ENCODE assay signal across 8 cellular contexts in the genomic region with DNA sequence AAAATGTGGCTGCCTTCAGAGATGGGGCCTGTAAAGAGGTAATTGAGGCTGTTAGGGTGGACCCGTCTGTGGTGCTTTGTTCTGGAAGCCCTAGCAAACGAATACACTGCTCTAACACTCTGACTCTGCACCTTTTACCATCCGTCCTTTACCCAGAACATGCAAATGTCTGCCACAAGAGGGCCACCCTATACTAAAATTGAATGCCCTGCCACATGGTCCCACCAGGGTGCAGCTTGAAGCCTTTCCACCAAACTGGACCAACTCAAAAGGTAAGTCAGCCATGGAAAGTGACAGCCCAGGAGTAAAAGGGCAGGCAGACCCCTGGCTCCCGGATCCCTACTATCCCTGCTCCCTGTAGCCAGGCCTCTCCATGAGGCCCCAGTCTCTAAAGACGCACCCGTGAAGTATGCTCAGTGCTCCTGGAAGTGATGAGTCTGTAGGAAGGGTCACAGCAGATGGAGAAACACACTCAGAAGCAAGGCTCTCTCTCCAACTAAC. TPM values are rescaled to one million over a fixed set of nuclear protein-coding genes. Genes with fewer than 3 reads are reported as not detected.
A peak's percentile ranks its signal among the peaks of the same experiment; 100 is the strongest.
DNase-seq lines count a peak whose midpoint lies in the region; ATAC-seq lines count a peak whose summit lies in the region.

No MANE protein-coding gene starts in this region.

- H3K27me3 ChIP-seq in mesenchymal stem cell (ENCODE audit: control insufficient read depth in 1 of 2, insufficient read depth in 1 of 2, low read length in 2 of 2), result no peaks in the 10 kb centered on the region

- H3K4me3 ChIP-seq in mesenchymal stem cell (ENCODE audit: insufficient read depth in 1 of 2, low read depth in 1 of 2, low read length in 2 of 2), result no peak overlapping the region

- H2BK5ac ChIP-seq in mesenchymal stem cell (ENCODE audit: low read depth, low read length, poor library complexity, severe bottlenecking), result no peak overlapping the region

- H3K18ac ChIP-seq in mesenchymal stem cell (ENCODE audit: low read depth in 1 of 2, low read length in 2 of 2), result no peak overlapping the region

- DNase-seq in CD1c-positive myeloid dendritic cell (ENCODE audit: extremely low spot score) (peak; percentile 78), NCI-H69 (lab: John Stamatoyannopoulos, UW) (peak; percentile 85), dermis microvascular lymphatic vessel endothelial cell (ENCODE audit: low read depth in 2 of 2) (peak; percentile 78 to 86), mesenchymal stem cell (peak; percentile 86)
- peak; percentile 29 to 64 for DNase-seq in activated CD4-positive, alpha-beta T cell treated with anti-CD3 and anti-CD28 coated beads, Interleukin-2, amount 50 U/mL, for 24 hours (ENCODE audit: low read depth in 1 of 2, low spot score in 1 of 2)
- DNase-seq in stimulated activated CD8-positive, alpha-beta memory T cell treated with anti-CD3 and anti-CD28 coated beads, Interleukin-4, amount 100 ng/mL, for 1 hour (ENCODE audit: low read depth in 2 of 2, low spot score in 1 of 2), result peak; percentile 19 to 27

- no peak overlapping the region for H3K4me2 ChIP-seq in mesenchymal stem cell (ENCODE audit: low read length, poor library complexity, severe bottlenecking)

- peak overlapping the region; percentile 86 for H2AFZ ChIP-seq in mesenchymal stem cell (ENCODE audit: low read depth, low read length)

- no peaks in the 10 kb centered on the region for H3K36me3 ChIP-seq in mesenchymal stem cell (ENCODE audit: control insufficient read depth in 1 of 2, insufficient read depth in 2 of 2, low read depth in 1 of 2, low read length in 2 of 2)

- no peak overlapping the region for H2BK15ac ChIP-seq in mesenchymal stem cell (ENCODE audit: low read depth, poor library complexity, severe bottlenecking)

- no peak overlapping the region for H3K23ac ChIP-seq in mesenchymal stem cell (ENCODE audit: low read length in 2 of 2)

- peaks cover 13% of the 10 kb centered on the region for H3K4me1 ChIP-seq in mesenchymal stem cell (ENCODE audit: control insufficient read depth, insufficient read depth, low read depth, low read length)

- peak overlapping the region; percentile 53 for H4K8ac ChIP-seq in mesenchymal stem cell (ENCODE audit: low read length)

- H3K9ac ChIP-seq in mesenchymal stem cell (ENCODE audit: low read length), result no peak overlapping the region

- H2AK5ac ChIP-seq in mesenchymal stem cell (ENCODE audit: low read length, severe bottlenecking), result peak overlapping the region; percentile 50

- H3K4ac ChIP-seq in mesenchymal stem cell (ENCODE audit: low read depth in 1 of 2, low read length in 2 of 2), result peak overlapping the region in 1 of 2 experiments; percentile 78

- peaks cover 1% of the 10 kb centered on the region for H3K79me1 ChIP-seq in mesenchymal stem cell (replicated peaks; ENCODE audit: low read length, poor library complexity, severe bottlenecking)

- WGBS in mesenchymal stem cell, result 17% methylated on average over 4 of the region's 6 CpGs

- peak; percentile 75 for ATAC-seq in GM19328 (IDR thresholded peaks at IDR 0.05; ENCODE audit: unreplicated experiment)
- peak; percentile 71 for ATAC-seq in HG03469 (IDR thresholded peaks at IDR 0.05; ENCODE audit: unreplicated experiment)

- no peaks in the 10 kb centered on the region for H3K9me3 ChIP-seq in mesenchymal stem cell (ENCODE audit: control insufficient read depth, low read length)

- no peak overlapping the region for H3K14ac ChIP-seq in mesenchymal stem cell (ENCODE audit: low read length in 2 of 2)

- H2BK12ac ChIP-seq in mesenchymal stem cell (ENCODE audit: low read length in 2 of 2), result peak overlapping the region; percentile 80 to 89

- H3K27ac ChIP-seq in mesenchymal stem cell (ENCODE audit: low read length, poor library complexity, severe bottlenecking), result no peak overlapping the region

- H4K91ac ChIP-seq in mesenchymal stem cell (ENCODE audit: low read length), result no peak overlapping the region

- H2BK120ac ChIP-seq in mesenchymal stem cell (ENCODE audit: low read depth, low read length), result peak overlapping the region; percentile 27

RNA-seq across cellular contexts. Expression of a gene that starts 5.8 kb away (rescaled TPM):
- total RNA-seq in dermis microvascular lymphatic vessel endothelial cell, result 1.7 and 2.0 TPM in 2 replicates
- polyA plus RNA-seq in mesenchymal stem cell (2013, experiment 1 of 2), result 6.3 TPM
- polyA plus RNA-seq in mesenchymal stem cell (2013, experiment 2 of 2), result 6.0 TPM

RNA-seq across cellular contexts. Expression of a gene that starts 32.9 kb away (rescaled TPM):
- 110 and 126 TPM in 2 replicates for total RNA-seq in dermis microvascular lymphatic vessel endothelial cell
- polyA plus RNA-seq in mesenchymal stem cell (2013, experiment 1 of 2), result 931 TPM
- 914 TPM for polyA plus RNA-seq in mesenchymal stem cell (2013, experiment 2 of 2)

Comparison
In these comparisons a context has a peak if more than half of its experiments do, and no peak if none do; other contexts are left out.
1. DNase-seq: peak in every context shown above with its lines; median percentile 86 in mesenchymal stem cell; 85 in NCI-H69; 82 in dermis microvascular lymphatic vessel endothelial cell; 78 in CD1c-positive myeloid dendritic cell; 46 in activated CD4-positive, alpha-beta T cell treated with anti-CD3 and anti-CD28 coated beads, Interleukin-2, amount 50 U/mL, for 24 hours; 23 in stimulated activated CD8-positive, alpha-beta memory T cell treated with anti-CD3 and anti-CD28 coated beads, Interleukin-4, amount 100 ng/mL, for 1 hour.